ENCODE assay signal across 1 cellular context in the genomic region with DNA sequence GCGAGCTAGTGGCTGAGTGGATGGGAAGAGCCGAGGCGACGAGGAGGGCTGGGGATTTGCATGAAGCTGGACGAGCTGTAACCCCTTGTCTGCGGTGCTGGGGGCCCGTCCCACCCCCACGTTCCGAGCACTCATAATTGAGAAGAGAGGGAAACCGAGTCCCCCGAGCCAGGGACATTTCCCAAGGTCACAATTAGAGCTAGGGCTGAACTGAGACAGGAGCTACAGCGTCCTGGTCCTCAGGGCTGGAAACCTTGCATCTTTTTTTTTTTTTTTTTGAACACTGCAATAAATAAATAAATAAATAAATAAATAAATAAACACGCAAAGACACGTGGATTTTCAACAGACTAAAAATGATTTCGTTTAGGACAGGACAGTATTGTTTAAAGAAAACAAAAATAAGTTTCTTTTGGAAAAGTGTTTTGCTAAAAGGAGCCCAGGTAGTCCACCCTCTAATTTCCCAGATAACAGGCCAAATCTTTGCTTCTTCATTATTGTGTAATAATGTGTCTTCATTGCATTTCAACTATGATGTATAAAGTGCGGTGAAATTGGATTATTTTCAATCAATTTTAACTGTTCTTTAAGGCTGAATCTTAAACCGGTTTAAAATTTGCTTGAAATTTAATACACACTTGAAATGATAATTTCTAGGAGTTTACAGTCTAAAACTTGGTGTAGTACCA.
TF ChIP-seq lines count a peak whose summit lies in the region.

No MANE protein-coding gene starts in this region.

TF ChIP-seq in GM12878, 131 proteins besides CTCF, POLR2A, EP300 and RAD21:
- TF ChIP-seq, protein P1, sequence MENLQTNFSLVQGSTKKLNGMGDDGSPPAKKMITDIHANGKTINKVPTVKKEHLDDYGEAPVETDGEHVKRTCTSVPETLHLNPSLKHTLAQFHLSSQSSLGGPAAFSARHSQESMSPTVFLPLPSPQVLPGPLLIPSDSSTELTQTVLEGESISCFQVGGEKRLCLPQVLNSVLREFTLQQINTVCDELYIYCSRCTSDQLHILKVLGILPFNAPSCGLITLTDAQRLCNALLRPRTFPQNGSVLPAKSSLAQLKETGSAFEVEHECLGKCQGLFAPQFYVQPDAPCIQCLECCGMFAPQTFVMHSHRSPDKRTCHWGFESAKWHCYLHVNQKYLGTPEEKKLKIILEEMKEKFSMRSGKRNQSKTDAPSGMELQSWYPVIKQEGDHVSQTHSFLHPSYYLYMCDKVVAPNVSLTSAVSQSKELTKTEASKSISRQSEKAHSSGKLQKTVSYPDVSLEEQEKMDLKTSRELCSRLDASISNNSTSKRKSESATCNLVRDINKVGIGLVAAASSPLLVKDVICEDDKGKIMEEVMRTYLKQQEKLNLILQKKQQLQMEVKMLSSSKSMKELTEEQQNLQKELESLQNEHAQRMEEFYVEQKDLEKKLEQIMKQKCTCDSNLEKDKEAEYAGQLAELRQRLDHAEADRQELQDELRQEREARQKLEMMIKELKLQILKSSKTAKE (IDR thresholded peaks at IDR 0.05; ENCODE audit: low read depth, poor library complexity, severe bottlenecking), result no peak
- no peak for TF ChIP-seq FOXM1 (IDR thresholded peaks at IDR 0.05; ENCODE audit: low read depth, low read length)
- no peak for TF ChIP-seq HDAC2 (IDR thresholded peaks at IDR 0.05)
- no peak for TF ChIP-seq YBX1 (IDR thresholded peaks at IDR 0.05)
- TF ChIP-seq TCF7 (IDR thresholded peaks at IDR 0.05; ENCODE audit: borderline replicate concordance), result no peak
- no peak for TF ChIP-seq BACH1 (IDR thresholded peaks at IDR 0.05; ENCODE audit: borderline replicate concordance)
- no peak for TF ChIP-seq SUPT20H (IDR thresholded peaks at IDR 0.05; ENCODE audit: borderline replicate concordance, control insufficient read depth, low read depth, low read length)
- no peak for TF ChIP-seq NR2C2 (IDR thresholded peaks at IDR 0.05; ENCODE audit: borderline replicate concordance, control insufficient read depth, insufficient read length, low read depth)
- no peak for TF ChIP-seq PAX8 (IDR thresholded peaks at IDR 0.05)
- TF ChIP-seq ZNF217 (IDR thresholded peaks at IDR 0.05), result no peak
- TF ChIP-seq FOXK2 (IDR thresholded peaks at IDR 0.05), result no peak
- TF ChIP-seq, protein P2, sequence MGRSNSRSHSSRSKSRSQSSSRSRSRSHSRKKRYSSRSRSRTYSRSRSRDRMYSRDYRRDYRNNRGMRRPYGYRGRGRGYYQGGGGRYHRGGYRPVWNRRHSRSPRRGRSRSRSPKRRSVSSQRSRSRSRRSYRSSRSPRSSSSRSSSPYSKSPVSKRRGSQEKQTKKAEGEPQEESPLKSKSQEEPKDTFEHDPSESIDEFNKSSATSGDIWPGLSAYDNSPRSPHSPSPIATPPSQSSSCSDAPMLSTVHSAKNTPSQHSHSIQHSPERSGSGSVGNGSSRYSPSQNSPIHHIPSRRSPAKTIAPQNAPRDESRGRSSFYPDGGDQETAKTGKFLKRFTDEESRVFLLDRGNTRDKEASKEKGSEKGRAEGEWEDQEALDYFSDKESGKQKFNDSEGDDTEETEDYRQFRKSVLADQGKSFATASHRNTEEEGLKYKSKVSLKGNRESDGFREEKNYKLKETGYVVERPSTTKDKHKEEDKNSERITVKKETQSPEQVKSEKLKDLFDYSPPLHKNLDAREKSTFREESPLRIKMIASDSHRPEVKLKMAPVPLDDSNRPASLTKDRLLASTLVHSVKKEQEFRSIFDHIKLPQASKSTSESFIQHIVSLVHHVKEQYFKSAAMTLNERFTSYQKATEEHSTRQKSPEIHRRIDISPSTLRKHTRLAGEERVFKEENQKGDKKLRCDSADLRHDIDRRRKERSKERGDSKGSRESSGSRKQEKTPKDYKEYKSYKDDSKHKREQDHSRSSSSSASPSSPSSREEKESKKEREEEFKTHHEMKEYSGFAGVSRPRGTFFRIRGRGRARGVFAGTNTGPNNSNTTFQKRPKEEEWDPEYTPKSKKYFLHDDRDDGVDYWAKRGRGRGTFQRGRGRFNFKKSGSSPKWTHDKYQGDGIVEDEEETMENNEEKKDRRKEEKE (IDR thresholded peaks at IDR 0.05), result no peak
- TF ChIP-seq STAT3 (IDR thresholded peaks at IDR 0.05; ENCODE audit: low read depth, low read length), result no peak
- no peak for TF ChIP-seq NFXL1 (IDR thresholded peaks at IDR 0.05; ENCODE audit: borderline replicate concordance)
- TF ChIP-seq, protein P3, sequence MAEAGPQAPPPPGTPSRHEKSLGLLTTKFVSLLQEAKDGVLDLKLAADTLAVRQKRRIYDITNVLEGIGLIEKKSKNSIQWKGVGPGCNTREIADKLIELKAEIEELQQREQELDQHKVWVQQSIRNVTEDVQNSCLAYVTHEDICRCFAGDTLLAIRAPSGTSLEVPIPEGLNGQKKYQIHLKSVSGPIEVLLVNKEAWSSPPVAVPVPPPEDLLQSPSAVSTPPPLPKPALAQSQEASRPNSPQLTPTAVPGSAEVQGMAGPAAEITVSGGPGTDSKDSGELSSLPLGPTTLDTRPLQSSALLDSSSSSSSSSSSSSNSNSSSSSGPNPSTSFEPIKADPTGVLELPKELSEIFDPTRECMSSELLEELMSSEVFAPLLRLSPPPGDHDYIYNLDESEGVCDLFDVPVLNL (IDR thresholded peaks at IDR 0.05; ENCODE audit: low read depth, low read length), result no peak
- TF ChIP-seq RAD51 (IDR thresholded peaks at IDR 0.05), result no peak
- no peak for TF ChIP-seq TCF12 (IDR thresholded peaks at IDR 0.05; ENCODE audit: low read depth, low read length)
